In genomic region chrX:85381602-85382001, GRCh38 we compare ENCODE assay signal across 1 cellular context.
TF ChIP-seq lines count a peak whose summit lies in the region.

No MANE protein-coding gene starts in this region.

TF ChIP-seq in GM12878, 131 proteins besides CTCF, POLR2A, EP300 and RAD21 (continued from another document):
- peak; percentile 88 for TF ChIP-seq PKNOX1 (IDR thresholded peaks at IDR 0.05)
- peak; percentile 61 for TF ChIP-seq ATF7 (IDR thresholded peaks at IDR 0.05; ENCODE audit: low read depth)
- peak; percentile 65 for TF ChIP-seq PBX3 (IDR thresholded peaks at IDR 0.05; ENCODE audit: insufficient replicate concordance, low read depth, low read length)
- no peak for TF ChIP-seq KLF5 (IDR thresholded peaks at IDR 0.05; ENCODE audit: partially characterized antibody)
- TF ChIP-seq BHLHE40 (IDR thresholded peaks at IDR 0.05; ENCODE audit: borderline replicate concordance in 1 of 2, low read depth in 2 of 2, low read length in 1 of 2) = peak in 1 of 2 experiments; percentile 30; a peak in 1 of 4 replicates
- peak; percentile 79 for TF ChIP-seq MTA2 (IDR thresholded peaks at IDR 0.05; ENCODE audit: low read depth)
- TF ChIP-seq RAD51 (IDR thresholded peaks at IDR 0.05) = peak; percentile 72
- TF ChIP-seq BCL11A (IDR thresholded peaks at IDR 0.05; ENCODE audit: low read depth, low read length) = peak; percentile 63; the same call in 1 of the 2 replicates
- TF ChIP-seq DPF2 (IDR thresholded peaks at IDR 0.05) = peak; percentile 59
- no peak for TF ChIP-seq E2F4 (IDR thresholded peaks at IDR 0.05; ENCODE audit: low read depth, low read length)
